Comparison of ENCODE assay signal across 8 cellular contexts in genomic region chr17:32127156-32127897, GRCh38. TPM values are rescaled to one million over a fixed set of nuclear protein-coding genes. Genes with fewer than 3 reads are reported as not detected.
DNase-seq lines count a peak whose midpoint lies in the region; ATAC-seq, FAIRE-seq and TF ChIP-seq lines count a peak whose summit lies in the region.

No MANE protein-coding gene starts in this region.

- peak; percentile 55 for DNase-seq in BE2C
- DNase-seq in NOMO-1 (lab: John Stamatoyannopoulos, UW; ENCODE audit: unreplicated experiment in 2 of 2) = peak; percentile 85 to 88
- peak; percentile 61 to 73 for DNase-seq in activated CD8-positive, alpha-beta memory T cell treated with anti-CD3 and anti-CD28 coated beads for 4 hours (ENCODE audit: low read depth in 2 of 2)
- peak in 1 of 2 experiments; percentile 76 for DNase-seq in H1 (ENCODE audit: low read depth in 1 of 2, low spot score in 2 of 2)
- peak; percentile 86 for DNase-seq in mesenchymal stem cell
- DNase-seq in stimulated activated CD8-positive, alpha-beta memory T cell treated with anti-CD3 and anti-CD28 coated beads, Interleukin-12 subunit alpha, Interleukin-12 subunit beta, amount 100 ng/mL, for 4 hours (ENCODE audit: low read depth) = peak; percentile 66

- H3K4ac ChIP-seq in H1 (replicated peaks; ENCODE audit: insufficient read length, low read depth, low read length) (no peak overlapping the region), mesenchymal stem cell (ENCODE audit: low read depth in 1 of 2, low read length in 2 of 2) (peak overlapping the region in 1 of 2 experiments; percentile 57)

- no peak overlapping the region for H3K23ac ChIP-seq in H1 (ENCODE audit: insufficient read length)
- H3K23ac ChIP-seq in mesenchymal stem cell (ENCODE audit: low read length in 2 of 2) = no peak overlapping the region

- FAIRE-seq in H1 (lab: Jason Lieb, UNC) = peak; percentile 19

- H2BK5ac ChIP-seq in H1 (ENCODE audit: low read depth, low read length) (0 out of 2 replicates have a peak overlapping the region, but pooled peaks have one; percentile 35), mesenchymal stem cell (ENCODE audit: low read depth, low read length, poor library complexity, severe bottlenecking) (no peak overlapping the region)

- no peak overlapping the region for H4K8ac ChIP-seq in H1 (ENCODE audit: extremely low read depth, insufficient read depth, low read length)
- H4K8ac ChIP-seq in mesenchymal stem cell (ENCODE audit: low read length) = peak overlapping the region; percentile 45

- TF ChIP-seq CTCF in BE2C (IDR thresholded peaks at IDR 0.05; ENCODE audit: low read depth, low read length) (no peak), H1 (IDR thresholded peaks at IDR 0.05; ENCODE audit: control extremely low read depth in 1 of 3, insufficient read depth in 1 of 3, low read depth in 1 of 3, low read length in 3 of 3) (no peak)

- H3K18ac ChIP-seq in H1 (ENCODE audit: extremely low read depth, low read length) (peak overlapping the region; percentile 94; the same call in 1 of the 2 replicates), mesenchymal stem cell (ENCODE audit: low read depth in 1 of 2, low read length in 2 of 2) (peak overlapping the region; percentile 45 to 54)

- H2BK120ac ChIP-seq in H1 (replicated peaks; ENCODE audit: low read depth, low read length) (no peak overlapping the region), mesenchymal stem cell (ENCODE audit: low read depth, low read length) (peak overlapping the region; percentile 45)

- H2AFZ ChIP-seq in H1 (ENCODE audit: low read length) (peak overlapping the region; percentile 93; the same call in 1 of the 2 replicates), mesenchymal stem cell (ENCODE audit: low read depth, low read length) (no peak overlapping the region)

- H3K36me3 ChIP-seq in BE2C = no peaks in the 10 kb centered on the region
- 0 out of 8 replicates have a peak, but pooled peaks cover 0 to 2% (median 0%) of the 10 kb centered on the region in 4 experiments for H3K36me3 ChIP-seq in H1 (ENCODE audit: control insufficient read depth in 2 of 4, insufficient read depth in 4 of 4, low read length in 3 of 4)
- no peaks in the 10 kb centered on the region for H3K36me3 ChIP-seq in mesenchymal stem cell (ENCODE audit: control insufficient read depth in 1 of 2, insufficient read depth in 2 of 2, low read depth in 1 of 2, low read length in 2 of 2)

- CTCF ChIA-PET in H1 (lab: Charles Lee; ENCODE audit: partially characterized antibody) = interaction anchor here (1.1 to 2.4 kb wide), 6 partner anchors 12 to 119 kb away, joined by 3 to 14 read pairs (median 4); no protein-coding TSS in a partner anchor

- H2BK20ac ChIP-seq in H1 (ENCODE audit: low read length) = no peak overlapping the region

- peak overlapping the region; percentile 17 for H3K56ac ChIP-seq in H1 (replicated peaks; ENCODE audit: insufficient read length, low read depth, low read length)

- WGBS in H1 (ENCODE audit: extremely low coverage in 1 of 2, insufficient coverage in 1 of 2, insufficient read length in 1 of 2, insufficient replicate concordance in 2 of 2, low coverage in 1 of 2, low lambda C conversion rate in 2 of 2, missing lambda C conversion rate in 1 of 2), 2 experiments = 3% methylated on average over 25 of the region's 25 CpGs; no CpG with 5 or more reads in 1 of the 2 experiments
- 1% methylated on average over 24 of the region's 25 CpGs for WGBS in mesenchymal stem cell

- peak in 1 of 2 experiments; percentile 40; a peak in 1 of 3 replicates for TF ChIP-seq POLR2A in H1 (IDR thresholded peaks at IDR 0.05; ENCODE audit: control extremely low read depth in 1 of 2, low read depth in 2 of 2, low read length in 2 of 2)

- H3K4me1 ChIP-seq in BE2C (no peaks in the 10 kb centered on the region), H1 (replicated peaks in 1 of 4; ENCODE audit: control insufficient read depth in 3 of 4, insufficient read depth in 4 of 4, low read length in 3 of 4) (peaks cover 0 to 5% (median under 1%) of the 10 kb centered on the region in 4 experiments; a peak in 3 of 7 replicates), mesenchymal stem cell (ENCODE audit: control insufficient read depth, insufficient read depth, low read depth, low read length) (peaks cover 12% of the 10 kb centered on the region)

- peak; percentile 76 for ATAC-seq in GM19324 (IDR thresholded peaks at IDR 0.05; ENCODE audit: low FRiP score, unreplicated experiment)
- peak; percentile 75 for ATAC-seq in HG03520 (IDR thresholded peaks at IDR 0.05; ENCODE audit: unreplicated experiment)

- TF ChIP-seq RAD21 in H1 (IDR thresholded peaks at IDR 0.05 in 1 of 2, conservative IDR thresholded peaks at IDR 0.05 in 1 of 2; ENCODE audit: low read depth in 2 of 2, low read length in 2 of 2) = no peak

- H3K27ac ChIP-seq in H1 (ENCODE audit: low read depth, low read length) (peak overlapping the region; percentile 25; the same call in 1 of the 2 replicates), mesenchymal stem cell (ENCODE audit: low read length, poor library complexity, severe bottlenecking) (peak overlapping the region; percentile 46)

- H4K91ac ChIP-seq in H1 (replicated peaks; ENCODE audit: insufficient read length, low read length) (no peak overlapping the region), mesenchymal stem cell (ENCODE audit: low read length) (peak overlapping the region; percentile 43)

- peak overlapping the region; percentile 80 for H4K5ac ChIP-seq in H1 (ENCODE audit: insufficient read length, low read depth, low read length)

- 0 out of 2 replicates have a peak overlapping the region, but pooled peaks have one; percentile 12 for H2BK15ac ChIP-seq in H1 (ENCODE audit: low read length)
- peak overlapping the region; percentile 67 for H2BK15ac ChIP-seq in mesenchymal stem cell (ENCODE audit: low read depth, poor library complexity, severe bottlenecking)

- H3K79me1 ChIP-seq in H1 (ENCODE audit: low read depth, low read length) (no peaks in the 10 kb centered on the region), mesenchymal stem cell (replicated peaks; ENCODE audit: low read length, poor library complexity, severe bottlenecking) (no peaks in the 10 kb centered on the region)

- H3K4me3 ChIP-seq in BE2C (ENCODE audit: low read depth, low read length) (peak overlapping the region; percentile 68), H1 (ENCODE audit: extremely low read depth in 1 of 4, insufficient read depth in 2 of 4, low read depth in 3 of 4, low read length in 4 of 4) (peak overlapping the region; percentile 61 to 88 (median 74)), mesenchymal stem cell (ENCODE audit: insufficient read depth in 1 of 2, low read depth in 1 of 2, low read length in 2 of 2) (peak overlapping the region; percentile 66 to 93)

- H3K14ac ChIP-seq in H1 (ENCODE audit: insufficient read length) (no peak overlapping the region), mesenchymal stem cell (ENCODE audit: low read length in 2 of 2) (no peak overlapping the region)

- no peak for TF ChIP-seq EP300 in H1 (IDR thresholded peaks at IDR 0.05; ENCODE audit: borderline replicate concordance in 1 of 2, low read depth in 2 of 2, low read length in 2 of 2)

- H2BK12ac ChIP-seq in H1 (ENCODE audit: low read depth, low read length) (0 out of 2 replicates have a peak overlapping the region, but pooled peaks have one; percentile 63), mesenchymal stem cell (ENCODE audit: low read length in 2 of 2) (peak overlapping the region in 1 of 2 experiments; percentile 7)

- H3K4me2 ChIP-seq in H1 (ENCODE audit: insufficient read depth in 1 of 2, low read depth in 2 of 2, low read length in 2 of 2) = peak overlapping the region; percentile 78 to 82
- peak overlapping the region; percentile 77 for H3K4me2 ChIP-seq in mesenchymal stem cell (ENCODE audit: low read length, poor library complexity, severe bottlenecking)

- POLR2A ChIA-PET in H1 (lab: Charles Lee; ENCODE audit: partially characterized antibody) = interaction anchor here (0.6 to 0.7 kb wide), 2 partner anchors 45 to 554 kb away, joined by 3 read pairs; no protein-coding TSS in a partner anchor

- H3K27me3 ChIP-seq in BE2C = no peaks in the 10 kb centered on the region
- H3K27me3 ChIP-seq in H1 (replicated peaks in 1 of 4; ENCODE audit: control insufficient read depth in 3 of 4, extremely low read depth in 1 of 4, insufficient read depth in 3 of 4, low read length in 3 of 4) = no peaks in the 10 kb centered on the region
- no peaks in the 10 kb centered on the region for H3K27me3 ChIP-seq in mesenchymal stem cell (ENCODE audit: control insufficient read depth in 1 of 2, insufficient read depth in 1 of 2, low read length in 2 of 2)

- H4K20me1 ChIP-seq in H1 (replicated peaks in 1 of 2; ENCODE audit: control insufficient read depth in 1 of 2, insufficient read depth in 2 of 2, low read length in 2 of 2) = no peaks in the 10 kb centered on the region

- H3K9me3 ChIP-seq in BE2C (no peaks in the 10 kb centered on the region), H1 (ENCODE audit: insufficient read depth in 2 of 2, low read depth in 1 of 2, low read length in 1 of 2) (no peaks in the 10 kb centered on the region), mesenchymal stem cell (ENCODE audit: control insufficient read depth, low read length) (no peaks in the 10 kb centered on the region)

- H3K23me2 ChIP-seq in H1 (ENCODE audit: low read depth, low read length) = no peaks in the 10 kb centered on the region

- no peak overlapping the region for H2AK5ac ChIP-seq in H1 (ENCODE audit: low read depth, low read length)
- no peak overlapping the region for H2AK5ac ChIP-seq in mesenchymal stem cell (ENCODE audit: low read length, severe bottlenecking)

- peak overlapping the region in 3 of 4 experiments; percentile 50 to 57 (median 54); a peak in 6 of 7 replicates for H3K9ac ChIP-seq in H1 (replicated peaks in 1 of 4; ENCODE audit: extremely low read depth in 1 of 4, low read depth in 3 of 4, low read length in 3 of 4)
- peak overlapping the region; percentile 97 for H3K9ac ChIP-seq in mesenchymal stem cell (ENCODE audit: low read length)

- H3K79me2 ChIP-seq in H1 (ENCODE audit: control insufficient read depth in 1 of 2, insufficient read depth in 2 of 2, low read length in 2 of 2) = no peaks in the 10 kb centered on the region

TF ChIP-seq in H1, 55 proteins besides CTCF, POLR2A, EP300 and RAD21 (continues in another document):
- peak; percentile 56 for TF ChIP-seq KDM4A (IDR thresholded peaks at IDR 0.05; ENCODE audit: low read depth, low read length, severe bottlenecking)

RNA-seq across cellular contexts. Expression of gene RHOT1, which starts 15.0 kb away (rescaled TPM):
- polyA plus RNA-seq in BE2C (2012; ENCODE audit: insufficient read depth, insufficient read length, low read depth) = 21.2 TPM
- 30.6 and 34.2 TPM in 2 replicates for total RNA-seq in H1 (2021; fragmentation: NEBNext Ultra II Directional; extraction: Animal tissue kit (Norgen Biotek cat#: 25700))
- 18.4 and 38.2 TPM in 2 replicates for polyA plus RNA-seq in H1 (2011; rRNA removed)
- 45.7 TPM for polyA plus RNA-seq in H1 (2011; cell fraction: cytosol; rRNA removed)
- polyA plus RNA-seq in H1 (2011; cell fraction: nucleus; rRNA removed) = 13.9 TPM
- polyA plus RNA-seq in H1 (2012, experiment 1 of 2) = 15.7 to 35.2 TPM (median 19.5 TPM) in 4 replicates
- 3.7 TPM for polyA plus RNA-seq in H1 (2012, experiment 2 of 2)
- 27.4 TPM for polyA plus RNA-seq in H1 (2013, experiment 1 of 2)
- polyA plus RNA-seq in H1 (2013, experiment 2 of 2) = 28.2 TPM
- 44.4 and 59.6 TPM in 2 replicates for polyA minus RNA-seq in H1 (2011; rRNA and poly(A)+ RNA removed)
- 25.5 TPM for polyA minus RNA-seq in H1 (2011; cell fraction: cytosol; rRNA and poly(A)+ RNA removed)
- 58.2 TPM for polyA minus RNA-seq in H1 (2011; cell fraction: nucleus; rRNA and poly(A)+ RNA removed)
- polyA plus RNA-seq in mesenchymal stem cell (2013, experiment 1 of 2) = 19.2 TPM
- polyA plus RNA-seq in mesenchymal stem cell (2013, experiment 2 of 2) = 19.5 TPM
